Comparison of ENCODE assay signal across 27 cellular contexts in the genomic region with DNA sequence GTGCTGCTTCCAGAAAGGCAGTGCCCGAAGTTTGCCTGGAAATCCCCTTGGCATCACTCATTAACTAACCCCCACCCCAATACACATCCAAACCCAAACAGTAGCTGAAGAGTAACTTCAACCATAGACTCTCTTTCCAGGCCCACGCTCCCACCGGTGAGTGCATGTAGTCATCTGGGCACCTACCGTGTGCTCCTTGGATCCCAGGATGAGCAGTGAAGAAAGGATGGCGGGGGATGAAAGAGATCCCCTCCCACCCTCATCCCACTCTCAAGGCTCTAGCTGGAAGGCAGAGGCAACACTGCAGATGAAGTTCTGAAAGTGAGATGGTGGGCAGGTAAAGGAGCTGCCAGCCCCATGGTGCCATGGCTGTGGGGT.
A peak's percentile ranks its signal among the peaks of the same experiment; 100 is the strongest.
DNase-seq lines count a peak whose midpoint lies in the region; ATAC-seq, FAIRE-seq and TF ChIP-seq lines count a peak whose summit lies in the region.
"Had no signal": no experiment of that assay in that cellular context is flagged by ENCODE, and none has a peak within 500 bp of the region (broad histone marks: within the 10 kb centered on the region; RNA-seq: fewer than 3 reads in every experiment).

No MANE protein-coding gene starts in this region.

- H3K4me1 Mint-ChIP-seq in progenitor cell of endocrine pancreas (ENCODE audit: low read depth): peaks cover 35% of the 10 kb centered on the region

- H3K27me3 ChIP-seq in H1 (replicated peaks in 1 of 4; ENCODE audit: control insufficient read depth in 3 of 4, extremely low read depth in 1 of 4, insufficient read depth in 3 of 4, low read length in 3 of 4) (no peaks in the 10 kb centered on the region), colonic mucosa (no peaks in the 10 kb centered on the region)

- CTCF ChIA-PET in H1 (lab: Charles Lee; ENCODE audit: partially characterized antibody): interaction anchor here (0.5 to 1.4 kb wide), 5 partner anchors 9 to 274 kb away, joined by 3 to 4 read pairs (median 4); no protein-coding TSS in a partner anchor

- TF ChIP-seq CTCF in H1 (IDR thresholded peaks at IDR 0.05; ENCODE audit: control extremely low read depth in 1 of 3, insufficient read depth in 1 of 3, low read depth in 1 of 3, low read length in 3 of 3): no peak
- no peak for TF ChIP-seq CTCF in progenitor cell of endocrine pancreas (IDR thresholded peaks at IDR 0.05; ENCODE audit: unreplicated experiment)
- TF ChIP-seq CTCF in colonic mucosa (IDR thresholded peaks at IDR 0.05): no peak

- no peaks in the 10 kb centered on the region for H3K79me1 ChIP-seq in H1 (ENCODE audit: low read depth, low read length)

- H3K4me3 ChIP-seq in GM08714 (ENCODE audit: low read length): peak overlapping the region; percentile 4; the same call in 1 of the 2 replicates
- no peak overlapping the region for H3K4me3 ChIP-seq in H1 (ENCODE audit: extremely low read depth in 1 of 4, insufficient read depth in 2 of 4, low read depth in 3 of 4, low read length in 4 of 4)
- H3K4me3 ChIP-seq in colonic mucosa: no peak overlapping the region
- H3K4me3 ChIP-seq: SK-N-MC had no signal

- no peaks in the 10 kb centered on the region for H3K27me3 Mint-ChIP-seq in progenitor cell of endocrine pancreas

- no peak overlapping the region for H3K4me2 ChIP-seq in H1 (ENCODE audit: insufficient read depth in 1 of 2, low read depth in 2 of 2, low read length in 2 of 2)
- H3K4me2 ChIP-seq: KMS-11 had no signal

- no peak overlapping the region for H4K91ac ChIP-seq in H1 (replicated peaks; ENCODE audit: insufficient read length, low read length)

- no peak for DNase-seq in H1 (ENCODE audit: low read depth in 1 of 2, low spot score in 2 of 2)
- no peak for DNase-seq in progenitor cell of endocrine pancreas (ENCODE audit: low spot score, unreplicated experiment)
- DNase-seq in colonic mucosa: no peak
- DNase-seq in activated CD4-positive, alpha-beta T cell treated with anti-CD3 and anti-CD28 coated beads, Interleukin-2, amount 50 U/mL, for 1 hour: no peak
- DNase-seq: C1 segment of cervical spinal cord; CD4-positive, alpha-beta memory T cell; COR-L47; DMS 273 treated with DMSO at 0.1 percent for 48 hours; DND-41; GOT3; NCI-H1048; NCI-H1417; NCI-H2081; NCI-H226; NCI-H510A; NCI-H69; OCI-M1; SIG-M5 had no signal

- in situ Hi-C loops in GM18951 (cut with MboI; ENCODE audit: low sequenced_read_pairs, unreplicated experiment): no loop called here

- no peak overlapping the region for H2BK20ac ChIP-seq in H1 (ENCODE audit: low read length)

- H3K56ac ChIP-seq in H1 (replicated peaks; ENCODE audit: insufficient read length, low read depth, low read length): no peak overlapping the region

- no peak overlapping the region for H2BK5ac ChIP-seq in H1 (ENCODE audit: low read depth, low read length)

- no peaks in the 10 kb centered on the region for H3K36me3 ChIP-seq in H1 (ENCODE audit: control insufficient read depth in 2 of 4, insufficient read depth in 4 of 4, low read length in 3 of 4)
- no peaks in the 10 kb centered on the region for H3K36me3 ChIP-seq in colonic mucosa

- no peak overlapping the region for H4K8ac ChIP-seq in H1 (ENCODE audit: extremely low read depth, insufficient read depth, low read length)

- TF ChIP-seq EP300 in H1 (IDR thresholded peaks at IDR 0.05; ENCODE audit: borderline replicate concordance in 1 of 2, low read depth in 2 of 2, low read length in 2 of 2): no peak

- H3K9ac ChIP-seq in H1 (replicated peaks in 1 of 4; ENCODE audit: extremely low read depth in 1 of 4, low read depth in 3 of 4, low read length in 3 of 4) (no peak overlapping the region), colonic mucosa (ENCODE audit: low read depth in 2 of 2, low read length in 2 of 2) (no peak overlapping the region)
- H3K9ac ChIP-seq: KMS-11 had no signal

- no peak overlapping the region for H3K4ac ChIP-seq in H1 (replicated peaks; ENCODE audit: insufficient read length, low read depth, low read length)

- H4K5ac ChIP-seq in H1 (ENCODE audit: insufficient read length, low read depth, low read length): no peak overlapping the region

- intact Hi-C loops in colonic mucosa (cut with DNase I): loop anchor here (5.0 kb wide), 2 partner anchors 168 to 303 kb away; a partner anchor contains a TSS

- no peaks in the 10 kb centered on the region for H3K9me3 ChIP-seq in H1 (ENCODE audit: insufficient read depth in 2 of 2, low read depth in 1 of 2, low read length in 1 of 2)
- H3K9me3 ChIP-seq in colonic mucosa: no peaks in the 10 kb centered on the region

- no peak for TF ChIP-seq RAD21 in H1 (IDR thresholded peaks at IDR 0.05 in 1 of 2, conservative IDR thresholded peaks at IDR 0.05 in 1 of 2; ENCODE audit: low read depth in 2 of 2, low read length in 2 of 2)

- H3K36me3 Mint-ChIP-seq in progenitor cell of endocrine pancreas (ENCODE audit: insufficient read depth): peaks cover 8% of the 10 kb centered on the region
- H3K36me3 Mint-ChIP-seq: CD4-positive, alpha-beta memory T cell had no signal

- no peak overlapping the region for H3K14ac ChIP-seq in H1 (ENCODE audit: insufficient read length)

- H4K20me1 ChIP-seq in H1 (replicated peaks in 1 of 2; ENCODE audit: control insufficient read depth in 1 of 2, insufficient read depth in 2 of 2, low read length in 2 of 2): no peaks in the 10 kb centered on the region

- POLR2A ChIA-PET in H1 (lab: Charles Lee; ENCODE audit: partially characterized antibody): interaction anchor here (0.6 kb wide), 1 partner anchor 1849 kb away, joined by 3 read pairs; no protein-coding TSS in a partner anchor

- no peak for FAIRE-seq in H1 (lab: Jason Lieb, UNC)
- FAIRE-seq: HTR-8/SVneo, RCC 7860 had no signal

- peak overlapping the region; percentile 31 for H3K27ac Mint-ChIP-seq in progenitor cell of endocrine pancreas
- H3K27ac Mint-ChIP-seq: CD4-positive, alpha-beta memory T cell had no signal

- no peak overlapping the region for H3K4me3 Mint-ChIP-seq in progenitor cell of endocrine pancreas (ENCODE audit: low read depth)
- H3K4me3 Mint-ChIP-seq: CD4-positive, alpha-beta memory T cell had no signal

- no peak overlapping the region for H2AFZ ChIP-seq in H1 (ENCODE audit: low read length)

- 92% methylated on average over 4 of the region's 5 CpGs; no CpG with 5 or more reads in 1 of the 2 experiments for WGBS in H1 (ENCODE audit: extremely low coverage in 1 of 2, insufficient coverage in 1 of 2, insufficient read length in 1 of 2, insufficient replicate concordance in 2 of 2, low coverage in 1 of 2, low lambda C conversion rate in 2 of 2, missing lambda C conversion rate in 1 of 2), 2 experiments

- TF ChIP-seq POLR2A in GM18951 (IDR thresholded peaks at IDR 0.05; ENCODE audit: extremely low read depth, insufficient read depth, insufficient read length) (peak; percentile 22), H1 (IDR thresholded peaks at IDR 0.05; ENCODE audit: control extremely low read depth in 1 of 2, low read depth in 2 of 2, low read length in 2 of 2) (no peak)

- H3K9me3 Mint-ChIP-seq in progenitor cell of endocrine pancreas (ENCODE audit: low read depth): no peaks in the 10 kb centered on the region

- ATAC-seq in GM19467 (IDR thresholded peaks at IDR 0.05; ENCODE audit: unreplicated experiment): no peak
- no peak for ATAC-seq in GM18870 (IDR thresholded peaks at IDR 0.05; ENCODE audit: unreplicated experiment)
- ATAC-seq: HCT116 had no signal

- H2BK120ac ChIP-seq in H1 (replicated peaks; ENCODE audit: low read depth, low read length): no peak overlapping the region

- H3K23me2 ChIP-seq in H1 (ENCODE audit: low read depth, low read length): no peaks in the 10 kb centered on the region

- H3K18ac ChIP-seq in H1 (ENCODE audit: extremely low read depth, low read length): no peak overlapping the region

- H3K23ac ChIP-seq in H1 (ENCODE audit: insufficient read length): no peak overlapping the region

- H2BK15ac ChIP-seq in H1 (ENCODE audit: low read length): no peak overlapping the region

- no peaks in the 10 kb centered on the region for H3K79me2 ChIP-seq in H1 (ENCODE audit: control insufficient read depth in 1 of 2, insufficient read depth in 2 of 2, low read length in 2 of 2)

- no peak overlapping the region for H3K27ac ChIP-seq in H1 (ENCODE audit: low read depth, low read length)
- no peak overlapping the region for H3K27ac ChIP-seq in colonic mucosa
- H3K27ac ChIP-seq: KMS-11, SK-N-MC had no signal

- no peak overlapping the region for H2AK5ac ChIP-seq in H1 (ENCODE audit: low read depth, low read length)

- H2BK12ac ChIP-seq in H1 (ENCODE audit: low read depth, low read length): peak overlapping the region; percentile 4; the same call in 1 of the 2 replicates

- H3K4me1 ChIP-seq in H1 (replicated peaks in 1 of 4; ENCODE audit: control insufficient read depth in 3 of 4, insufficient read depth in 4 of 4, low read length in 3 of 4) (peaks cover 0 to 3% (median 0%) of the 10 kb centered on the region in 4 experiments; a peak in 1 of 7 replicates), colonic mucosa (peaks cover 13% of the 10 kb centered on the region)

TF ChIP-seq in H1, 55 proteins besides CTCF, POLR2A, EP300 and RAD21:
- no peak for TF ChIP-seq RFX5 (IDR thresholded peaks at IDR 0.05; ENCODE audit: borderline replicate concordance, low read depth, low read length)
- no peak for TF ChIP-seq FOSL1 (IDR thresholded peaks at IDR 0.05; ENCODE audit: insufficient read depth, low read depth, low read length)
- no peak for TF ChIP-seq RXRA (IDR thresholded peaks at IDR 0.05; ENCODE audit: insufficient read depth, low read depth, low read length)
- no peak for TF ChIP-seq GABPA (IDR thresholded peaks at IDR 0.05; ENCODE audit: borderline replicate concordance, insufficient read depth, low read length)
- TF ChIP-seq TCF12 (IDR thresholded peaks at IDR 0.05; ENCODE audit: low read depth, low read length): no peak
- no peak for TF ChIP-seq POU5F1 (IDR thresholded peaks at IDR 0.05; ENCODE audit: low read depth, low read length)
- no peak for TF ChIP-seq NRF1 (IDR thresholded peaks at IDR 0.05; ENCODE audit: low read depth, low read length)
- TF ChIP-seq SIX5 (IDR thresholded peaks at IDR 0.05; ENCODE audit: low read depth, low read length): no peak
- TF ChIP-seq TBP (IDR thresholded peaks at IDR 0.05; ENCODE audit: low read depth, low read length): no peak
- TF ChIP-seq YY1 (IDR thresholded peaks at IDR 0.05; ENCODE audit: low read depth, low read length): no peak
- no peak for TF ChIP-seq ASH2L (IDR thresholded peaks at IDR 0.05; ENCODE audit: low read length)
- TF ChIP-seq EGR1 (IDR thresholded peaks at IDR 0.05; ENCODE audit: borderline replicate concordance, low read depth, low read length): no peak
- no peak for TF ChIP-seq MAFK (IDR thresholded peaks at IDR 0.05; ENCODE audit: low read depth, low read length)
- TF ChIP-seq JUND (IDR thresholded peaks at IDR 0.05; ENCODE audit: low read length): no peak
